Comparison of ENCODE assay signal across 11 cellular contexts in genomic region chr5:38468978-38469706, GRCh38.
DNase-seq lines count a peak whose midpoint lies in the region; ATAC-seq and TF ChIP-seq lines count a peak whose summit lies in the region.
"Had no signal": no experiment of that assay in that cellular context is flagged by ENCODE, and none has a peak within 500 bp of the region (broad histone marks: within the 10 kb centered on the region; RNA-seq: fewer than 3 reads in every experiment).

No MANE protein-coding gene starts in this region.

- no peaks in the 10 kb centered on the region for H3K9me3 Mint-ChIP-seq in brain
- no peaks in the 10 kb centered on the region for H3K9me3 Mint-ChIP-seq in activated CD8-positive, alpha-beta T cell treated with anti-CD3 and anti-CD28 coated beads, Interleukin-2, amount 10 ng/mL, durations not matched to agents 7 days and 5 days (ENCODE audit: insufficient read depth)

- H3K27me3 ChIP-seq in AG04450 (ENCODE audit: control insufficient read depth, insufficient read depth, low read length) (no peaks in the 10 kb centered on the region), GM23248 (replicated peaks; ENCODE audit: insufficient read depth) (no peaks in the 10 kb centered on the region)

- H3K27ac ChIP-seq in AG04450 (ENCODE audit: low read depth, low read length) (peak overlapping the region; percentile 77), GM23248 (no peak overlapping the region)

- intact Hi-C loops in left ventricle myocardium superior (cut with micrococcal nuclease) = no loop called here
- intact Hi-C loops in posterior vena cava (cut with DNase I) = no loop called here

- WGBS in GM23248 (ENCODE audit: low coverage in 1 of 2, low lambda C conversion rate in 2 of 2, missing lambda C conversion rate in 2 of 2), 2 experiments = 65 to 74% methylated on average over 18 of the region's 18 CpGs

- H3K36me3 ChIP-seq in GM23248 (ENCODE audit: low read depth) = no peaks in the 10 kb centered on the region

- H2AFZ ChIP-seq in GM23248 = no peak overlapping the region

- H3K4me2 ChIP-seq in GM23248 (ENCODE audit: unreplicated experiment) = no peak overlapping the region

- no peaks in the 10 kb centered on the region for H3K9me2 ChIP-seq in GM23248 (ENCODE audit: insufficient read depth)

- CTCF ChIA-PET in AG04450 (lab: Charles Lee) = interaction anchor here (0.6 to 3.6 kb wide), 4 partner anchors 27 to 605 kb away, joined by 3 to 30 read pairs (median 14); no protein-coding TSS in a partner anchor
- CTCF ChIA-PET in activated CD8-positive, alpha-beta T cell treated with anti-CD3 and anti-CD28 coated beads, Interleukin-2, amount 10 ng/mL, durations not matched to agents 7 days and 5 days (lab: Charles Lee) = interaction anchor here (0.9 to 1.3 kb wide), 4 partner anchors 12 to 48 kb away, joined by 3 to 4 read pairs (median 4); no protein-coding TSS in a partner anchor

- DNase-seq in AG04450 (ENCODE audit: low read depth, low spot score) (no peak), left ventricle myocardium superior (peak; percentile 85), posterior vena cava (ENCODE audit: low spot score) (peak; percentile 94), GM23248 (no peak)
- DNase-seq in stimulated activated CD4-positive, alpha-beta T cell treated with anti-CD3 and anti-CD28 coated beads, Interleukin-2, amount 100 ng/mL, for 24 hours = no peak
- no peak for DNase-seq in activated CD8-positive, alpha-beta T cell treated with anti-CD3 and anti-CD28 coated beads, Interleukin-2, amount 10 ng/mL, durations not matched to agents 7 days and 5 days
- DNase-seq: activated CD4-positive, alpha-beta T cell treated with anti-CD3 and anti-CD28 coated beads, Interleukin-2, amount 50 U/mL, for 4 hours; NCI-H510A treated with DMSO at 0.1 percent for 48 hours had no signal

- H3K27ac Mint-ChIP-seq in brain = peak overlapping the region; percentile 27 to 91 (median 88)
- no peak overlapping the region for H3K27ac Mint-ChIP-seq in activated CD8-positive, alpha-beta T cell treated with anti-CD3 and anti-CD28 coated beads, Interleukin-2, amount 10 ng/mL, durations not matched to agents 7 days and 5 days

- peak overlapping the region in 1 of 5 experiments; percentile 9 for H3K4me3 Mint-ChIP-seq in brain
- H3K4me3 Mint-ChIP-seq in activated CD8-positive, alpha-beta T cell treated with anti-CD3 and anti-CD28 coated beads, Interleukin-2, amount 10 ng/mL, durations not matched to agents 7 days and 5 days = no peak overlapping the region

- no peaks in the 10 kb centered on the region for H3K36me3 Mint-ChIP-seq in brain
- H3K36me3 Mint-ChIP-seq in activated CD8-positive, alpha-beta T cell treated with anti-CD3 and anti-CD28 coated beads, Interleukin-2, amount 10 ng/mL, durations not matched to agents 7 days and 5 days (ENCODE audit: low read depth) = no peaks in the 10 kb centered on the region

- H3K79me2 ChIP-seq in GM23248 (ENCODE audit: insufficient read depth) = no peaks in the 10 kb centered on the region

- H3K27me3 Mint-ChIP-seq in brain = no peaks in the 10 kb centered on the region
- peaks cover 27% of the 10 kb centered on the region for H3K27me3 Mint-ChIP-seq in activated CD8-positive, alpha-beta T cell treated with anti-CD3 and anti-CD28 coated beads, Interleukin-2, amount 10 ng/mL, durations not matched to agents 7 days and 5 days (ENCODE audit: low read depth)

- no peaks in the 10 kb centered on the region for H4K20me1 ChIP-seq in GM23248 (ENCODE audit: insufficient read depth)

- H3K9me3 ChIP-seq in AG04450 (ENCODE audit: control insufficient read depth, insufficient read depth, low read length) = peaks cover 3% of the 10 kb centered on the region; the same call in 1 of the 2 replicates
- H3K9me3 ChIP-seq in GM23248 (ENCODE audit: low read depth) = no peaks in the 10 kb centered on the region

- POLR2A ChIA-PET in AG04450 (lab: Yijun Ruan, JAX) = interaction anchor here (0.5 to 1.8 kb wide), 3 partner anchors 138 to 384 kb away, joined by 3 to 9 read pairs (median 5); no protein-coding TSS in a partner anchor
- POLR2A ChIA-PET in activated CD8-positive, alpha-beta T cell treated with anti-CD3 and anti-CD28 coated beads, Interleukin-2, amount 10 ng/mL, durations not matched to agents 7 days and 5 days (lab: Charles Lee) = no interaction called here

- H3K9ac ChIP-seq in GM23248 = no peak overlapping the region

- in situ Hi-C loops in GM23248 (cut with MboI) = no loop called here

- H3K4me1 Mint-ChIP-seq in brain = peaks cover 36% of the 10 kb centered on the region
- H3K4me1 Mint-ChIP-seq in activated CD8-positive, alpha-beta T cell treated with anti-CD3 and anti-CD28 coated beads, Interleukin-2, amount 10 ng/mL, durations not matched to agents 7 days and 5 days (ENCODE audit: low read depth) = no peaks in the 10 kb centered on the region

- peaks cover 41% of the 10 kb centered on the region for H3K4me1 ChIP-seq in GM23248 (ENCODE audit: insufficient read depth)

- TF ChIP-seq CTCF in AG04450 (IDR thresholded peaks at IDR 0.05; ENCODE audit: low read depth, low read length) = no peak
- no peak for TF ChIP-seq CTCF in brain (conservative IDR thresholded peaks at IDR 0.05)

- no peak overlapping the region for H3K4me3 ChIP-seq in AG04450 (ENCODE audit: low read depth, low read length)
- no peak overlapping the region for H3K4me3 ChIP-seq in GM23248
- H3K4me3 ChIP-seq: K562 had no signal

- ATAC-seq in left ventricle myocardium superior (peak; percentile 62), GM19455 (IDR thresholded peaks at IDR 0.05; ENCODE audit: unreplicated experiment) (no peak)
- ATAC-seq in activated CD8-positive, alpha-beta T cell treated with anti-CD3 and anti-CD28 coated beads, Interleukin-2, amount 10 ng/mL, durations not matched to agents 7 days and 5 days = no peak
- ATAC-seq: K562 had no signal

- H3F3A ChIP-seq in GM23248 (ENCODE audit: insufficient read depth) = peaks cover 21% of the 10 kb centered on the region

Comparison
In these comparisons a context has a peak if more than half of its experiments do, and no peak if none do; other contexts are left out.
1. DNase-seq: peak in left ventricle myocardium superior (single experiment) and posterior vena cava (single experiment); none in AG04450 (single experiment), stimulated activated CD4-positive, alpha-beta T cell treated with anti-CD3 and anti-CD28 coated beads, Interleukin-2, amount 100 ng/mL, for 24 hours (0 of 2), activated CD8-positive, alpha-beta T cell treated with anti-CD3 and anti-CD28 coated beads, Interleukin-2, amount 10 ng/mL, durations not matched to agents 7 days and 5 days (single experiment) and GM23248 (single experiment).